1 cellular context compared by ENCODE assay signal in genomic region chr12:7934153-7934552, GRCh38.
A peak's percentile ranks its signal among the peaks of the same experiment; 100 is the strongest.
TF ChIP-seq lines count a peak whose summit lies in the region.

No MANE protein-coding gene starts in this region.

TF ChIP-seq in HepG2, 621 proteins besides CTCF, POLR2A, EP300 and RAD21:
- TF ChIP-seq RBFOX2 (IDR thresholded peaks at IDR 0.05; ENCODE audit: low read depth, low read length), result peak; percentile 55; the same call in 1 of the 2 replicates
- no peak for TF ChIP-seq SMARCC2 (IDR thresholded peaks at IDR 0.05)
